Comparison of ENCODE assay signal across 8 cellular contexts in the genomic region with DNA sequence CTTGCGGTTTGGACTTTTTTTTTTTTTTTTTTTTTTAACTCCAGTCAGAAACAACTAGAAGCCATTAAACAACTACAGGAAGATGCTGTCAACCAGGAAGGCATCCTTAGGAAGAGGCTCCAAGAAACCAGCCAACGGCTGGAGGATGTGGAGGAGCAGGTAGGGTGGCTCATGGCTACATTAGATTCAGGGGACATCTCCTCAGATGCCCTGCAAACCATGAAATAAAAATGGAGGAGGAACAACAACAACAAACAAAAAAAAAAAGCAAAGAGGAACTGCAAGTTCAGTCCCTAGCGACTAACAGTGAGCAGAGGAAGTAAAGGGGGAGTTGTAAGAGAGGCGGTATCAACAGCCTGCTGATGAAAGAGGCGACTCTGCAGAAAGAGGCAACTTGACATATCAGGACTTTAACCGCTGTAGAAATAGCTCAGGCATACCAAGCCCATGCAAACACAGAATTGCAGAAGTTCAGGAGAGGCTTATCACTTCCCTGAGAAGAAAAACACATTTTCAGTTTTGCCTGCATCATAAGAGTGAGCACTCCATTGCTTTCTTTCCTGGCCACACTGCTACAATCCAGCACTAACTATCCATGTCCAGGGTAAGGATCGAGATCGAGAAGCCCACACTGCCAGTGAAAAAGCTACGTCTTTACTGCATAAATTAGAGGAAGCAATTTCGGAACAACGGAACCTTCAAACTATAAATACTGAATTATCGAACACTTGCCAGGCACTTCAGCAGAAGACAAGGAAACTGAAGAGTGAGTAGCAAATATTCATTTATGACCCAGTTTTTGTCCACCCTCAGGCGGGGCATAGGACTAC.
A peak's percentile ranks its signal among the peaks of the same experiment; 100 is the strongest.
DNase-seq lines count a peak whose midpoint lies in the region; ATAC-seq, FAIRE-seq and TF ChIP-seq lines count a peak whose summit lies in the region.

No MANE protein-coding gene starts in this region.

- H3K4me3 ChIP-seq in small intestine (ENCODE audit: low read depth in 1 of 2, low read length in 2 of 2) = peak overlapping the region; percentile 24 to 43

- no peaks in the 10 kb centered on the region for H3K9me3 ChIP-seq in small intestine (ENCODE audit: control insufficient read depth, low read depth)

- ATAC-seq in GM21381 (IDR thresholded peaks at IDR 0.05; ENCODE audit: unreplicated experiment) (peak; percentile 68), esophagus mucosa (peak; percentile 75)
- ATAC-seq in activated CD8-positive, alpha-beta T cell treated with anti-CD3 and anti-CD28 coated beads for 36 hours = peak; percentile 72

- no peaks in the 10 kb centered on the region for H3K27me3 ChIP-seq in small intestine (ENCODE audit: control insufficient read depth in 2 of 2, insufficient read depth in 2 of 2, low read length in 2 of 2)

- peak; percentile 59 for DNase-seq in CMK (ENCODE audit: low read depth)
- peak; percentile 26 for DNase-seq in HuH-7 (ENCODE audit: low spot score)
- peak; percentile 64 for DNase-seq in activated CD8-positive, alpha-beta T cell treated with anti-CD3 and anti-CD28 coated beads for 36 hours
- peak; percentile 48 for DNase-seq in small intestine
- no peak for DNase-seq in RCC 7860 (ENCODE audit: low spot score)
- no peak for DNase-seq in osteocyte (ENCODE audit: extremely low spot score, unreplicated experiment)

- peak overlapping the region; percentile 58 to 86 for H3K27ac ChIP-seq in small intestine (ENCODE audit: low read depth in 1 of 2, low read length in 1 of 2)

- no peaks in the 10 kb centered on the region for H3K4me1 ChIP-seq in small intestine (ENCODE audit: control insufficient read depth in 2 of 2, insufficient read depth in 1 of 2, low read depth in 1 of 2, low read length in 1 of 2)

- CTCF ChIA-PET in activated CD8-positive, alpha-beta T cell treated with anti-CD3 and anti-CD28 coated beads for 36 hours (lab: Charles Lee) = interaction anchor here (0.8 to 2.9 kb wide), 11 partner anchors 10 to 335 kb away, joined by 3 to 15 read pairs (median 3); no protein-coding TSS in a partner anchor

- POLR2A ChIA-PET in activated CD8-positive, alpha-beta T cell treated with anti-CD3 and anti-CD28 coated beads for 36 hours (lab: Charles Lee) = interaction anchor here (0.8 to 2.4 kb wide), 13 partner anchors 8 to 325 kb away, joined by 3 to 9 read pairs (median 4); no protein-coding TSS in a partner anchor

- H3K27me3 Mint-ChIP-seq in activated CD8-positive, alpha-beta T cell treated with anti-CD3 and anti-CD28 coated beads for 36 hours = no peaks in the 10 kb centered on the region
- peaks cover 6% of the 10 kb centered on the region for H3K27me3 Mint-ChIP-seq in osteocyte (ENCODE audit: unreplicated experiment)

- TF ChIP-seq CTCF in activated CD8-positive, alpha-beta T cell treated with anti-CD3 and anti-CD28 coated beads for 36 hours (IDR thresholded peaks at IDR 0.05) = no peak
- TF ChIP-seq CTCF in osteocyte (IDR thresholded peaks at IDR 0.05) = no peak

- H3K9me3 Mint-ChIP-seq in activated CD8-positive, alpha-beta T cell treated with anti-CD3 and anti-CD28 coated beads for 36 hours = peaks cover 3% of the 10 kb centered on the region
- H3K9me3 Mint-ChIP-seq in osteocyte (ENCODE audit: unreplicated experiment) = no peaks in the 10 kb centered on the region

- intact Hi-C loops in activated CD8-positive, alpha-beta T cell treated with anti-CD3 and anti-CD28 coated beads for 36 hours (cut with micrococcal nuclease) = loop anchor here (5.0 kb wide), 3 partner anchors 55 to 150 kb away; no protein-coding TSS in a partner anchor

- H3K4me1 Mint-ChIP-seq in activated CD8-positive, alpha-beta T cell treated with anti-CD3 and anti-CD28 coated beads for 36 hours (ENCODE audit: low read depth) = peaks cover 32% of the 10 kb centered on the region
- H3K4me1 Mint-ChIP-seq in osteocyte (ENCODE audit: unreplicated experiment) = peaks cover 14% of the 10 kb centered on the region

- 33 to 37% (median 35%) methylated on average over 13 of the region's 13 CpGs for WGBS in small intestine, 3 donors

- peak overlapping the region; percentile 96 for H3K4me3 Mint-ChIP-seq in activated CD8-positive, alpha-beta T cell treated with anti-CD3 and anti-CD28 coated beads for 36 hours
- H3K4me3 Mint-ChIP-seq in osteocyte (ENCODE audit: unreplicated experiment) = no peak overlapping the region

- peak overlapping the region; percentile 100 for H3K27ac Mint-ChIP-seq in activated CD8-positive, alpha-beta T cell treated with anti-CD3 and anti-CD28 coated beads for 36 hours
- H3K27ac Mint-ChIP-seq in osteocyte (ENCODE audit: unreplicated experiment) = no peak overlapping the region

- no peak for FAIRE-seq in small intestine (lab: Jason Lieb, UNC)
- no peak for FAIRE-seq in RCC 7860 (lab: Jason Lieb, UNC)

- H3K36me3 ChIP-seq in small intestine (ENCODE audit: control insufficient read depth in 2 of 2, insufficient read depth in 2 of 2, low read length in 2 of 2) = no peaks in the 10 kb centered on the region

- peaks cover 2% of the 10 kb centered on the region for H3K36me3 Mint-ChIP-seq in activated CD8-positive, alpha-beta T cell treated with anti-CD3 and anti-CD28 coated beads for 36 hours (ENCODE audit: low read depth)
- no peaks in the 10 kb centered on the region for H3K36me3 Mint-ChIP-seq in osteocyte (ENCODE audit: unreplicated experiment)

Comparison
In these comparisons a context has a peak if more than half of its experiments do, and no peak if none do; other contexts are left out.
1. DNase-seq: peak in CMK (single experiment), HuH-7 (single experiment), activated CD8-positive, alpha-beta T cell treated with anti-CD3 and anti-CD28 coated beads for 36 hours (single experiment) and small intestine (single experiment); none in RCC 7860 (single experiment) and osteocyte (single experiment).
2. Peak in every context shown above with its lines, with median percentiles within 50 percentile points of each other: ATAC-seq.